16 cellular contexts compared by ENCODE assay signal in genomic region chr11:83726316-83726715, GRCh38.
"Had no signal": no experiment of that assay in that cellular context is flagged by ENCODE, and none has a peak within 500 bp of the region (broad histone marks: within the 10 kb centered on the region; RNA-seq: fewer than 3 reads in every experiment).

No MANE protein-coding gene starts in this region.

- H3K27ac ChIP-seq: brain microvascular endothelial cell, coronary artery, esophagus muscularis mucosa, neutrophil, thoracic aorta, WERI-Rb-1 had no signal

- H3K36me3 ChIP-seq: brain microvascular endothelial cell, esophagus muscularis mucosa, gastroesophageal sphincter, heart right ventricle, neutrophil, thoracic aorta, WERI-Rb-1 had no signal

- DNase-seq: activated CD4-positive, alpha-beta T cell treated with anti-CD3 and anti-CD28 coated beads, Interleukin-2, amount 50 U/mL, for 4 hours; activated effector memory CD4-positive, alpha-beta T cell treated with anti-CD3 and anti-CD28 coated beads, Interleukin-2, amount 50 U/mL, for 16 hours; activated naive CD4-positive, alpha-beta T cell treated with anti-CD3 and anti-CD28 coated beads, Interleukin-2, amount 50 U/mL, for 16 hours; activated T-cell treated with anti-CD3 and anti-CD28 coated beads, Interleukin-2, amount 50 U/mL, for 72 hours; aorta; brain microvascular endothelial cell; effector CD4-positive, alpha-beta T cell; naive thymus-derived CD8-positive, alpha-beta T cell; stimulated activated naive B cell treated with anti-CD40 and anti-IgM and Interleukin-4, amounts not matched to agents 10 μg/mL and 1 μg/mL and 100 μg/mL, for 72 hours; WERI-Rb-1 had no signal

- H3K9me3 ChIP-seq: esophagus muscularis mucosa, gastroesophageal sphincter, neutrophil, thoracic aorta had no signal

- H3K27me3 ChIP-seq: esophagus muscularis mucosa, gastroesophageal sphincter, heart right ventricle had no signal

- H3K4me3 ChIP-seq: gastroesophageal sphincter had no signal
